Comparison of ENCODE assay signal across 29 cellular contexts in genomic region chr3:189803254-189803653, GRCh38.
"Had no signal": no experiment of that assay in that cellular context is flagged by ENCODE, and none has a peak within 500 bp of the region (broad histone marks: within the 10 kb centered on the region; RNA-seq: fewer than 3 reads in every experiment).

No MANE protein-coding gene starts in this region.

- H3K4me1 Mint-ChIP-seq: activated CD4-positive, alpha-beta T cell treated with anti-CD3 and anti-CD28 coated beads for 36 hours; activated CD4-positive, alpha-beta T cell treated with anti-CD3 and anti-CD28 coated beads, Interleukin-2, amount 10 ng/mL, durations not matched to agents 24 days and 14 days; activated CD8-positive, alpha-beta memory T cell treated with anti-CD3 and anti-CD28 coated beads, Interleukin-2, amount 10 ng/mL, durations not matched to agents 7 days and 5 days; activated naive CD4-positive, alpha-beta T cell treated with anti-CD3 and anti-CD28 coated beads, Interleukin-2, amount 10 ng/mL, durations not matched to agents 7 days and 5 days; activated naive CD8-positive, alpha-beta T cell treated with anti-CD3 and anti-CD28 coated beads, Interleukin-2, amount 10 ng/mL, durations not matched to agents 7 days and 5 days had no signal

- H3K4me1 ChIP-seq: ascending aorta, breast epithelium, colonic mucosa had no signal

- H3K27me3 Mint-ChIP-seq: activated CD4-positive, alpha-beta memory T cell treated with anti-CD3 and anti-CD28 coated beads for 36 hours; activated CD4-positive, alpha-beta T cell treated with anti-CD3 and anti-CD28 coated beads for 36 hours; activated CD4-positive, alpha-beta T cell treated with anti-CD3 and anti-CD28 coated beads, Interleukin-2, amount 10 ng/mL, durations not matched to agents 24 days and 14 days; activated CD8-positive, alpha-beta memory T cell treated with anti-CD3 and anti-CD28 coated beads, Interleukin-2, amount 10 ng/mL, durations not matched to agents 7 days and 5 days; activated naive CD4-positive, alpha-beta T cell treated with anti-CD3 and anti-CD28 coated beads, Interleukin-2, amount 10 ng/mL, durations not matched to agents 7 days and 5 days; activated naive CD8-positive, alpha-beta T cell treated with anti-CD3 and anti-CD28 coated beads, Interleukin-2, amount 10 ng/mL, durations not matched to agents 7 days and 5 days had no signal

- H3K36me3 ChIP-seq: ascending aorta, breast epithelium, cardiac muscle cell, colonic mucosa, heart left ventricle had no signal

- H3K9me3 Mint-ChIP-seq: activated CD4-positive, alpha-beta memory T cell treated with anti-CD3 and anti-CD28 coated beads for 36 hours; activated CD4-positive, alpha-beta T cell treated with anti-CD3 and anti-CD28 coated beads, Interleukin-2, amount 10 ng/mL, durations not matched to agents 24 days and 14 days; activated naive CD4-positive, alpha-beta T cell treated with anti-CD3 and anti-CD28 coated beads, Interleukin-2, amount 10 ng/mL, durations not matched to agents 7 days and 5 days; activated naive CD4-positive, alpha-beta T cell treated with anti-CD3 and anti-CD28 coated beads, Interleukin-2, amount 50 U/mL, for 72 hours; activated naive CD8-positive, alpha-beta T cell treated with anti-CD3 and anti-CD28 coated beads, Interleukin-2, amount 10 ng/mL, durations not matched to agents 7 days and 5 days; activated T-helper 1 cell treated with anti-CD3 and anti-CD28 coated beads, Interleukin-12 subunit alpha, Interleukin-12 subunit beta, Interleukin-2, Interleukin-4 antibody, amounts not matched to agents 30 ng/mL and 10 ng/mL and 1 ng/mL, durations not matched to agents 14 hours and 24 hours and 36 hours had no signal

- H3K27ac Mint-ChIP-seq: activated CD4-positive, alpha-beta memory T cell treated with anti-CD3 and anti-CD28 coated beads for 36 hours; activated CD4-positive, alpha-beta T cell treated with anti-CD3 and anti-CD28 coated beads for 36 hours; activated CD4-positive, alpha-beta T cell treated with anti-CD3 and anti-CD28 coated beads, Interleukin-2, amount 10 ng/mL, durations not matched to agents 24 days and 14 days; activated CD8-positive, alpha-beta memory T cell treated with anti-CD3 and anti-CD28 coated beads, Interleukin-2, amount 10 ng/mL, durations not matched to agents 7 days and 5 days; activated CD8-positive, alpha-beta T cell treated with anti-CD3 and anti-CD28 coated beads, Interleukin-2, amount 10 ng/mL, durations not matched to agents 7 days and 5 days; activated naive CD4-positive, alpha-beta T cell treated with anti-CD3 and anti-CD28 coated beads, Interleukin-2, amount 10 ng/mL, durations not matched to agents 7 days and 5 days; activated naive CD8-positive, alpha-beta T cell treated with anti-CD3 and anti-CD28 coated beads, Interleukin-2, amount 10 ng/mL, durations not matched to agents 7 days and 5 days; activated T-helper 1 cell treated with anti-CD3 and anti-CD28 coated beads, Interleukin-12 subunit alpha, Interleukin-12 subunit beta, Interleukin-2, Interleukin-4 antibody, amounts not matched to agents 30 ng/mL and 10 ng/mL and 1 ng/mL, durations not matched to agents 14 hours and 24 hours and 36 hours; brain had no signal

- H3K4me3 Mint-ChIP-seq: activated CD4-positive, alpha-beta memory T cell treated with anti-CD3 and anti-CD28 coated beads for 36 hours; activated CD4-positive, alpha-beta T cell treated with anti-CD3 and anti-CD28 coated beads for 36 hours; activated CD4-positive, alpha-beta T cell treated with anti-CD3 and anti-CD28 coated beads, Interleukin-2, amount 10 ng/mL, durations not matched to agents 24 days and 14 days; activated CD8-positive, alpha-beta memory T cell treated with anti-CD3 and anti-CD28 coated beads, Interleukin-2, amount 10 ng/mL, durations not matched to agents 7 days and 5 days; activated CD8-positive, alpha-beta T cell treated with anti-CD3 and anti-CD28 coated beads, Interleukin-2, amount 10 ng/mL, durations not matched to agents 7 days and 5 days; activated naive CD4-positive, alpha-beta T cell treated with anti-CD3 and anti-CD28 coated beads, Interleukin-2, amount 10 ng/mL, durations not matched to agents 7 days and 5 days; activated naive CD8-positive, alpha-beta T cell treated with anti-CD3 and anti-CD28 coated beads, Interleukin-2, amount 10 ng/mL, durations not matched to agents 7 days and 5 days; activated T-helper 1 cell treated with anti-CD3 and anti-CD28 coated beads, Interleukin-12 subunit alpha, Interleukin-12 subunit beta, Interleukin-2, Interleukin-4 antibody, amounts not matched to agents 30 ng/mL and 10 ng/mL and 1 ng/mL, durations not matched to agents 14 hours and 24 hours and 36 hours; brain had no signal

- H3K27ac ChIP-seq: ascending aorta, cardiac muscle cell, colonic mucosa, heart left ventricle had no signal

- H3K36me3 Mint-ChIP-seq: activated CD4-positive, alpha-beta memory T cell treated with anti-CD3 and anti-CD28 coated beads for 36 hours; activated CD8-positive, alpha-beta memory T cell treated with anti-CD3 and anti-CD28 coated beads, Interleukin-2, amount 10 ng/mL, durations not matched to agents 7 days and 5 days; activated naive CD4-positive, alpha-beta T cell treated with anti-CD3 and anti-CD28 coated beads, Interleukin-2, amount 10 ng/mL, durations not matched to agents 7 days and 5 days; activated naive CD4-positive, alpha-beta T cell treated with anti-CD3 and anti-CD28 coated beads, Interleukin-2, amount 50 U/mL, for 72 hours; activated naive CD8-positive, alpha-beta T cell treated with anti-CD3 and anti-CD28 coated beads, Interleukin-2, amount 10 ng/mL, durations not matched to agents 7 days and 5 days; brain had no signal

- H3K4me3 ChIP-seq: ascending aorta, breast epithelium, cardiac muscle cell, colonic mucosa, gastrocnemius medialis, heart left ventricle had no signal

- H3K9me3 ChIP-seq: ascending aorta, breast epithelium, colonic mucosa, gastrocnemius medialis, heart left ventricle had no signal

- DNase-seq: activated CD4-positive, alpha-beta memory T cell treated with anti-CD3 and anti-CD28 coated beads for 36 hours; activated CD4-positive, alpha-beta T cell treated with anti-CD3 and anti-CD28 coated beads for 36 hours; activated CD4-positive, alpha-beta T cell treated with anti-CD3 and anti-CD28 coated beads, Interleukin-2, amount 10 ng/mL, durations not matched to agents 24 days and 14 days; activated CD4-positive, CD25-positive, alpha-beta regulatory T cell; activated CD4-positive, CD25-positive, alpha-beta regulatory T cell treated with anti-CD3 and anti-CD28 coated beads, Interleukin-2, amount 50 U/mL, for 72 hours; activated CD8-positive, alpha-beta memory T cell treated with anti-CD3 and anti-CD28 coated beads, Interleukin-2, amount 10 ng/mL, durations not matched to agents 7 days and 5 days; activated CD8-positive, alpha-beta memory T cell treated with anti-CD3 and anti-CD28 coated beads, Interleukin-2, amount 50 U/mL, for 4 hours; activated CD8-positive, alpha-beta T cell treated with anti-CD3 and anti-CD28 coated beads, Interleukin-2, amount 10 ng/mL, durations not matched to agents 7 days and 5 days; activated gamma-delta T cell; activated naive CD4-positive, alpha-beta T cell; activated naive CD4-positive, alpha-beta T cell treated with anti-CD3 and anti-CD28 coated beads, Interleukin-2, amount 10 ng/mL, durations not matched to agents 7 days and 5 days; activated naive CD8-positive, alpha-beta T cell treated with anti-CD3 and anti-CD28 coated beads, Interleukin-2, amount 10 ng/mL, durations not matched to agents 7 days and 5 days; activated T-cell treated with anti-CD3 and anti-CD28 coated beads, Interleukin-2, amount 50 U/mL, for 1 hour; activated T-cell treated with anti-CD3 and anti-CD28 coated beads, Interleukin-2, amount 50 U/mL, for 48 hours; central memory CD4-positive, alpha-beta T cell; cerebellar nuclear complex; colonic mucosa; effector CD8-positive, alpha-beta T cell; foreskin fibroblast; gastrocnemius medialis; glutamatergic neuron; T-helper 2 cell had no signal
